Comparison of ENCODE assay signal across 1 cellular context in genomic region chr19:13804830-13805683, GRCh38.
TF ChIP-seq lines count a peak whose summit lies in the region.

No MANE protein-coding gene starts in this region.

TF ChIP-seq in H1, 55 proteins besides CTCF, POLR2A, EP300 and RAD21:
- no peak for TF ChIP-seq CHD1 (IDR thresholded peaks at IDR 0.05; ENCODE audit: low read depth, low read length)
- TF ChIP-seq SIRT6 (IDR thresholded peaks at IDR 0.05; ENCODE audit: low read length): no peak
- TF ChIP-seq POLR2AphosphoS5 (IDR thresholded peaks at IDR 0.05; ENCODE audit: low read depth, low read length): peak; percentile 16; the same call in 1 of the 2 replicates
- TF ChIP-seq MAX (IDR thresholded peaks at IDR 0.05): peak; percentile 96
- TF ChIP-seq GABPA (IDR thresholded peaks at IDR 0.05; ENCODE audit: borderline replicate concordance, insufficient read depth, low read length): no peak
- TF ChIP-seq EGR1 (IDR thresholded peaks at IDR 0.05; ENCODE audit: borderline replicate concordance, low read depth, low read length): no peak
- TF ChIP-seq SIN3A (conservative IDR thresholded peaks at IDR 0.05 in 1 of 2, IDR thresholded peaks at IDR 0.05 in 1 of 2; ENCODE audit: low read depth in 1 of 2, low read length in 2 of 2): peak in 1 of 2 experiments; percentile 93; a peak in 2 of 4 replicates
- TF ChIP-seq TEAD4 (IDR thresholded peaks at IDR 0.05; ENCODE audit: low read depth, low read length): no peak
- TF ChIP-seq TBP (IDR thresholded peaks at IDR 0.05; ENCODE audit: low read depth, low read length): no peak
- TF ChIP-seq E2F6 (IDR thresholded peaks at IDR 0.05): no peak
- no peak for TF ChIP-seq SP2 (IDR thresholded peaks at IDR 0.05; ENCODE audit: low read length)
- 0 out of 2 replicates have a peak, but pooled peaks have one; percentile 30 for TF ChIP-seq ATF3 (IDR thresholded peaks at IDR 0.05; ENCODE audit: insufficient read depth, low read depth, low read length)
- TF ChIP-seq FOSL1 (IDR thresholded peaks at IDR 0.05; ENCODE audit: insufficient read depth, low read depth, low read length): no peak
- no peak for TF ChIP-seq POU5F1 (IDR thresholded peaks at IDR 0.05; ENCODE audit: low read depth, low read length)
- TF ChIP-seq BACH1 (IDR thresholded peaks at IDR 0.05; ENCODE audit: low read length): no peak
- TF ChIP-seq JUND (IDR thresholded peaks at IDR 0.05; ENCODE audit: low read length): no peak
- TF ChIP-seq CHD2 (IDR thresholded peaks at IDR 0.05; ENCODE audit: low read length): no peak
- TF ChIP-seq ZNF274 (IDR thresholded peaks at IDR 0.05; ENCODE audit: borderline replicate concordance, extremely low read depth, low read length): no peak
- no peak for TF ChIP-seq CHD7 (IDR thresholded peaks at IDR 0.05; ENCODE audit: insufficient replicate concordance, low read length)
- TF ChIP-seq USF2 (IDR thresholded peaks at IDR 0.05; ENCODE audit: low read length): peak; percentile 71
- 0 out of 2 replicates have a peak, but pooled peaks have one; percentile 10 for TF ChIP-seq TCF12 (IDR thresholded peaks at IDR 0.05; ENCODE audit: low read depth, low read length)
- TF ChIP-seq EZH2 (IDR thresholded peaks at IDR 0.05; ENCODE audit: low read depth, low read length, severe bottlenecking): no peak
- peak; percentile 29; the same call in 1 of the 2 replicates for TF ChIP-seq YY1 (IDR thresholded peaks at IDR 0.05; ENCODE audit: low read depth, low read length)
- no peak for TF ChIP-seq NANOG (IDR thresholded peaks at IDR 0.05; ENCODE audit: insufficient read depth, low read depth, low read length, poor library complexity, severe bottlenecking)
- TF ChIP-seq SIX5 (IDR thresholded peaks at IDR 0.05; ENCODE audit: low read depth, low read length): no peak
- no peak for TF ChIP-seq SP4 (IDR thresholded peaks at IDR 0.05; ENCODE audit: low read length)
- TF ChIP-seq JUN (IDR thresholded peaks at IDR 0.05; ENCODE audit: low read depth, low read length): no peak
- no peak for TF ChIP-seq CBX5 (IDR thresholded peaks at IDR 0.05; ENCODE audit: low read depth, low read length)
- no peak for TF ChIP-seq SP1 (IDR thresholded peaks at IDR 0.05; ENCODE audit: low read depth, low read length)
- TF ChIP-seq ATF2 (IDR thresholded peaks at IDR 0.05; ENCODE audit: low read length): no peak
- no peak for TF ChIP-seq KDM5A (IDR thresholded peaks at IDR 0.05; ENCODE audit: low read length)
- no peak for TF ChIP-seq RBBP5 (IDR thresholded peaks at IDR 0.05; ENCODE audit: borderline replicate concordance, low read depth, low read length)
- TF ChIP-seq GTF2F1 (IDR thresholded peaks at IDR 0.05; ENCODE audit: borderline replicate concordance, low read depth, low read length): no peak
- TF ChIP-seq PHF8 (conservative IDR thresholded peaks at IDR 0.05; ENCODE audit: low read depth, low read length): no peak
- TF ChIP-seq KDM4A (IDR thresholded peaks at IDR 0.05; ENCODE audit: low read depth, low read length, severe bottlenecking): no peak
- TF ChIP-seq SAP30 (IDR thresholded peaks at IDR 0.05; ENCODE audit: insufficient read depth, insufficient replicate concordance, low read length): no peak
- no peak for TF ChIP-seq SUZ12 (IDR thresholded peaks at IDR 0.05; ENCODE audit: low read length)
- no peak for TF ChIP-seq TAF1 (IDR thresholded peaks at IDR 0.05; ENCODE audit: low read depth, low read length)
- no peak for TF ChIP-seq CEBPB (IDR thresholded peaks at IDR 0.05; ENCODE audit: low read depth, low read length)
- no peak for TF ChIP-seq BCL11A (IDR thresholded peaks at IDR 0.05; ENCODE audit: low read depth in 2 of 2, low read length in 2 of 2)
- TF ChIP-seq BRCA1 (IDR thresholded peaks at IDR 0.05; ENCODE audit: low read depth, low read length): no peak
- TF ChIP-seq HDAC6 (IDR thresholded peaks at IDR 0.05; ENCODE audit: low read depth, low read length): no peak
- TF ChIP-seq RFX5 (IDR thresholded peaks at IDR 0.05; ENCODE audit: borderline replicate concordance, low read depth, low read length): no peak
- TF ChIP-seq CBX8 (IDR thresholded peaks at IDR 0.05; ENCODE audit: borderline replicate concordance, low read depth, low read length): no peak
- TF ChIP-seq TAF7 (optimal IDR thresholded peaks at IDR 0.05; ENCODE audit: borderline replicate concordance, low read depth, low read length): no peak
- no peak for TF ChIP-seq MAFK (IDR thresholded peaks at IDR 0.05; ENCODE audit: low read depth, low read length)
- TF ChIP-seq RXRA (IDR thresholded peaks at IDR 0.05; ENCODE audit: insufficient read depth, low read depth, low read length): no peak
- no peak for TF ChIP-seq CTBP2 (IDR thresholded peaks at IDR 0.05; ENCODE audit: borderline replicate concordance, insufficient read depth, insufficient read length, low read length)
- TF ChIP-seq KDM1A (IDR thresholded peaks at IDR 0.05; ENCODE audit: borderline replicate concordance, low read length): no peak
- no peak for TF ChIP-seq ASH2L (IDR thresholded peaks at IDR 0.05; ENCODE audit: low read length)
- TF ChIP-seq RNF2 (IDR thresholded peaks at IDR 0.05; ENCODE audit: borderline replicate concordance, low read depth, low read length, missing control alignments, poor library complexity, severe bottlenecking): no peak
- peak; percentile 23; the same call in 1 of the 2 replicates for TF ChIP-seq CREB1 (IDR thresholded peaks at IDR 0.05)
- TF ChIP-seq HDAC2 (IDR thresholded peaks at IDR 0.05; ENCODE audit: borderline replicate concordance in 1 of 2, low read depth in 2 of 2, low read length in 2 of 2): no peak
- no peak for TF ChIP-seq SRF (IDR thresholded peaks at IDR 0.05; ENCODE audit: low read depth, low read length)
